Comparison of ENCODE assay signal across 30 cellular contexts in genomic region chr16:49881890-49882289, GRCh38. TPM values are rescaled to one million over a fixed set of nuclear protein-coding genes. Genes with fewer than 3 reads are reported as not detected.
"Had no signal": no experiment of that assay in that cellular context is flagged by ENCODE, and none has a peak within 500 bp of the region (broad histone marks: within the 10 kb centered on the region; RNA-seq: fewer than 3 reads in every experiment).

No MANE protein-coding gene starts in this region.

- DNase-seq: naive thymus-derived CD8-positive, alpha-beta T cell; nephron progenitor cell; nucleus accumbens; posterior cingulate gyrus; psoas muscle; right cardiac atrium; spleen; stimulated activated CD4-positive, alpha-beta T cell treated with anti-CD3 and anti-CD28 coated beads, Interleukin-12 subunit alpha, Interleukin-12 subunit beta, amount 100 ng/mL, for 4 hours; stimulated activated CD4-positive, alpha-beta T cell treated with anti-CD3 and anti-CD28 coated beads, Interleukin-1b, Interleukin-23, amount 100 ng/mL, for 48 hours; stimulated activated CD4-positive, alpha-beta T cell treated with anti-CD3 and anti-CD28 coated beads, Interleukin-4, amount 100 ng/mL, for 1 hour; stimulated activated CD4-positive, alpha-beta T cell treated with anti-CD3 and anti-CD28 coated beads, Interleukin-4, amount 100 ng/mL, for 4 hours; stimulated activated CD8-positive, alpha-beta memory T cell treated with anti-CD3 and anti-CD28 coated beads, Interleukin-4, amount 100 ng/mL, for 48 hours; stimulated activated naive CD4-positive, alpha-beta T cell; stimulated activated naive CD8-positive, alpha-beta T cell treated with anti-CD3 and anti-CD28 coated beads, Interleukin-15, amount 100 ng/mL, for 72 hours; stimulated activated naive CD8-positive, alpha-beta T cell treated with anti-CD3 and anti-CD28 coated beads, Interleukin-15, Interleukin-2, amounts not matched to agents 100 U/mL and 50 U/mL, for 24 hours; substantia nigra; testis; tibial artery; trophoblast cell; upper lobe of left lung had no signal

- H3K9me3 ChIP-seq: neutrophil, psoas muscle, spleen, suprapubic skin, testis, tibial artery, upper lobe of left lung, vagina had no signal

- H3K4me3 ChIP-seq: psoas muscle, skin epidermis, smooth muscle cell, spleen, suprapubic skin, testis, tibial artery, upper lobe of left lung, vagina had no signal

- H3K36me3 ChIP-seq: neutrophil, spleen, suprapubic skin, tibial artery, upper lobe of left lung, vagina had no signal

- FAIRE-seq: urothelium cell line had no signal

- ATAC-seq: naive thymus-derived CD8-positive, alpha-beta T cell; psoas muscle; right cardiac atrium; sciatic nerve; stimulated activated memory B cell treated with anti-CD40 and anti-IgM and Interleukin-4, amounts not matched to agents 10 μg/mL and 1 μg/mL and 100 μg/mL, for 72 hours; stimulated activated naive CD8-positive, alpha-beta T cell treated with anti-CD3 and anti-CD28 coated beads, Interleukin-15, amount 100 ng/mL, for 72 hours; stimulated activated naive CD8-positive, alpha-beta T cell treated with anti-CD3 and anti-CD28 coated beads, Interleukin-15, Interleukin-2, amounts not matched to agents 100 U/mL and 50 U/mL, for 24 hours had no signal

- H3K4me1 ChIP-seq: parathyroid adenoma, psoas muscle had no signal

- H3K27ac ChIP-seq: neutrophil, parathyroid adenoma, psoas muscle, skin epidermis, spleen, suprapubic skin, testis, tibial artery, upper lobe of left lung, vagina had no signal

- H3K27me3 ChIP-seq: testis, upper lobe of left lung, vagina had no signal

RNA-seq across cellular contexts. Expression of gene ZNF423, which starts 26.0 kb away (rescaled TPM):
- total RNA-seq: naive thymus-derived CD8-positive, alpha-beta T cell; natural killer cell treated with Interleukin-12 subunit alpha and Interleukin-12 subunit beta and Interleukin-15 and Interleukin-18, amount 100 ng/mL, for 72 hours had no signal
- polyA plus RNA-seq: naive thymus-derived CD8-positive, alpha-beta T cell had no signal
